ENCODE assay signal across 15 cellular contexts in the genomic region with DNA sequence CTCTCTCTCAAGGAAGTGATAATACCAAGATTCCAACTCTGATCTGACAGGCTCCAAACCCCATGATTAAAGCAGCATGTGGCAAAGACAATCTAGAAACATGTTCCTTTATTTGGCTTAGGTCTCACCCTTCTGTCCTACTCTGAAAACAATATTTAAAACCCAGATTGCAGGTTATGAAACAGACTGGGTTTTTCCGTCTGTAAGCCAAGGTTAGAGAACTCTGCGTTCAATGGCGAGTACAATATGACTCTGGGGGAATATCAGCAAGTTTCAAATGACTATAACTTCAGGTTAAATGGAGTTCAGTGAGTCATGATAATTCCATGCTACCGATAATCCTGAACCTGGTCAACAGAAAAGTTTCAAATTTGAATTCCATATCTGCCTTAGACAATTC. TPM values are rescaled to one million over a fixed set of nuclear protein-coding genes. Genes with fewer than 3 reads are reported as not detected.
DNase-seq lines count a peak whose midpoint lies in the region; ATAC-seq and TF ChIP-seq lines count a peak whose summit lies in the region.
"Had no signal": no experiment of that assay in that cellular context is flagged by ENCODE, and none has a peak within 500 bp of the region (broad histone marks: within the 10 kb centered on the region; RNA-seq: fewer than 3 reads in every experiment).

No MANE protein-coding gene starts in this region.

- in situ Hi-C loops in ACHN (cut with HindIII; ENCODE audit: low pct_ligation_motif_present, low pct_unique_long_range_greater_than_20kb, low sequenced_read_pairs): no loop called here

- H3K36me3 ChIP-seq in spleen: peaks cover 0 to 16% (median 4%) of the 10 kb centered on the region in 6 donors
- H3K36me3 ChIP-seq: neural progenitor cell had no signal

- no peaks in the 10 kb centered on the region for H3K4me1 ChIP-seq in spleen

- no peak for TF ChIP-seq POLR2A in spleen (IDR thresholded peaks at IDR 0.05)

- 72 to 90% (median 85%) methylated on average over 4 of the region's 4 CpGs for WGBS in spleen, 5 donors

- ATAC-seq in GM18867 (IDR thresholded peaks at IDR 0.05; ENCODE audit: unreplicated experiment) (peak; percentile 44), GM21717 (IDR thresholded peaks at IDR 0.05; ENCODE audit: unreplicated experiment) (peak; percentile 64), HG03432 (IDR thresholded peaks at IDR 0.05; ENCODE audit: unreplicated experiment) (peak; percentile 82)
- ATAC-seq: stimulated activated naive CD8-positive, alpha-beta T cell treated with anti-CD3 and anti-CD28 coated beads, Interleukin-15, Interleukin-2, amounts not matched to agents 100 U/mL and 50 U/mL, for 24 hours had no signal

- no peaks in the 10 kb centered on the region for H3K9me3 ChIP-seq in spleen
- H3K9me3 ChIP-seq: SJSA1 had no signal

- H3K27me3 ChIP-seq in spleen (replicated peaks in 1 of 7): no peaks in the 10 kb centered on the region
- H3K27me3 ChIP-seq: neural progenitor cell, SJSA1 had no signal

- intact Hi-C loops in spleen (cut with DNase I; ENCODE audit: low total_unique reads): no loop called here

- DNase-seq in non-pigmented ciliary epithelial cell (ENCODE audit: low read depth): peak; percentile 24
- DNase-seq in ACHN: no peak
- DNase-seq in spleen: no peak
- DNase-seq in DMS153 (lab: John Stamatoyannopoulos, UW): no peak
- no peak for DNase-seq in NCI-H1092 (lab: John Stamatoyannopoulos, UW)
- DNase-seq: anterior cingulate cortex; MV-4-11; NCI-H2171 treated with DMSO at 0.1 percent for 48 hours; stimulated activated naive CD8-positive, alpha-beta T cell treated with anti-CD3 and anti-CD28 coated beads, Interleukin-15, Interleukin-2, amounts not matched to agents 100 U/mL and 50 U/mL, for 24 hours had no signal

- no peak for TF ChIP-seq CTCF in spleen (IDR thresholded peaks at IDR 0.05 in 8 of 11, conservative IDR thresholded peaks at IDR 0.05 in 3 of 11)

- no peak overlapping the region for H3K4me3 ChIP-seq in spleen
- H3K4me3 ChIP-seq: lung, neural progenitor cell, SJSA1 had no signal

- H3K27ac ChIP-seq in spleen: no peak overlapping the region
- H3K27ac ChIP-seq: neural progenitor cell, SJSA1 had no signal

RNA-seq across cellular contexts. Expression of a gene that starts 50.8 kb away (rescaled TPM):
- 10 to 100 TPM; 15.2 to 42.2 (median 21.0) TPM for total RNA-seq in spleen
- polyA plus RNA-seq in spleen: 10 to 100 TPM; 12.0 to 18.3 (median 16.4) TPM

RNA-seq across cellular contexts. Expression of a gene that starts 51.0 kb away (rescaled TPM):
- total RNA-seq in spleen: 10 to 100 TPM; 51.5 to 83.5 (median 57.1) TPM
- polyA plus RNA-seq in spleen: 10 to 100 TPM; 16.9 to 29.9 (median 24.3) TPM
